Comparison of ENCODE assay signal across 11 cellular contexts in the genomic region with DNA sequence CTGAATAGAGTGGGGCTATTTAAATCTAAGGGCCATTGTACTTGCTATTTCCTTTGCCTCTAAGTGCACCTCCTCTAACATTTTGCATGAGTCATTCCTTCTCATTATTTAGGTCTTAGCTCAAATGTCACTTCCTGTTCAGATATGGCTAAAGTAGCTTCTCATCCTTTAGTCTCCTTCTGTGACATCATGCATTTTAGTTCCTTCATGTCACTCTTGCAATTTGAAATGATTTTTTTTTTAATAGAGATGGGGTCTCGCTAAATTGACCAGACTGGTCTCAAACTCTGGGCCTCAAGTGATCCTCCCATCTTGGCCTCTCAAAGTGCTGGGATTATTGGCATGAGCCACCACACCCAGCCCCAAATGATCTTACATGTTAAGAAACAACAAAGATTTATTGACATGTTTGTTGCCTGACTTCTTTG. TPM values are rescaled to one million over a fixed set of nuclear protein-coding genes. Genes with fewer than 3 reads are reported as not detected.
A peak's percentile ranks its signal among the peaks of the same experiment; 100 is the strongest.
DNase-seq lines count a peak whose midpoint lies in the region; ATAC-seq, FAIRE-seq and TF ChIP-seq lines count a peak whose summit lies in the region.
"Had no signal": no experiment of that assay in that cellular context is flagged by ENCODE, and none has a peak within 500 bp of the region (broad histone marks: within the 10 kb centered on the region; RNA-seq: fewer than 3 reads in every experiment).

No MANE protein-coding gene starts in this region.

- no peak for DNase-seq in CD8-positive, alpha-beta T cell
- peak; percentile 43 for DNase-seq in RCC 7860 (ENCODE audit: low spot score)
- DNase-seq in NCI-H2171 (lab: John Stamatoyannopoulos, UW), result no peak
- DNase-seq in glomerular visceral epithelial cell (ENCODE audit: extremely low spot score), result no peak
- no peak for DNase-seq in glutamatergic neuron
- DNase-seq: colonic mucosa, COR-L47, Right ventricle myocardium superior had no signal

- H3K4me1 ChIP-seq in CD8-positive, alpha-beta T cell (ENCODE audit: insufficient read depth, low read length), result no peaks in the 10 kb centered on the region
- H3K4me1 ChIP-seq: colonic mucosa had no signal

- POLR2A ChIA-PET in CD8-positive, alpha-beta T cell (lab: Charles Lee), result no interaction called here

- no peaks in the 10 kb centered on the region for H3K36me3 ChIP-seq in CD8-positive, alpha-beta T cell (ENCODE audit: insufficient read depth, low read length)
- H3K36me3 ChIP-seq: colonic mucosa had no signal

- H3K9me3 Mint-ChIP-seq in CD8-positive, alpha-beta T cell, result no peaks in the 10 kb centered on the region
- no peaks in the 10 kb centered on the region for H3K9me3 Mint-ChIP-seq in glutamatergic neuron (ENCODE audit: unreplicated experiment)

- H3K27ac Mint-ChIP-seq in CD8-positive, alpha-beta T cell, result no peak overlapping the region
- no peak overlapping the region for H3K27ac Mint-ChIP-seq in glutamatergic neuron (ENCODE audit: unreplicated experiment)

- intact Hi-C loops in CD8-positive, alpha-beta T cell (cut with DNase I, micrococcal nuclease), result no loop called here

- H3K27me3 ChIP-seq in CD8-positive, alpha-beta T cell (ENCODE audit: insufficient read depth, low read length), result no peaks in the 10 kb centered on the region
- H3K27me3 ChIP-seq: colonic mucosa had no signal

- TF ChIP-seq CTCF in CD8-positive, alpha-beta T cell (IDR thresholded peaks at IDR 0.05), result no peak
- no peak for TF ChIP-seq CTCF in glutamatergic neuron (IDR thresholded peaks at IDR 0.05; ENCODE audit: partially characterized antibody, unreplicated experiment)

- no peaks in the 10 kb centered on the region for H3K27me3 Mint-ChIP-seq in CD8-positive, alpha-beta T cell (ENCODE audit: low read depth)
- peaks cover 2% of the 10 kb centered on the region for H3K27me3 Mint-ChIP-seq in glutamatergic neuron (ENCODE audit: unreplicated experiment)

- no peaks in the 10 kb centered on the region for H3K36me3 Mint-ChIP-seq in CD8-positive, alpha-beta T cell
- H3K36me3 Mint-ChIP-seq in glutamatergic neuron (ENCODE audit: unreplicated experiment), result peaks cover 5% of the 10 kb centered on the region

- H3K4me1 Mint-ChIP-seq in CD8-positive, alpha-beta T cell (ENCODE audit: low read depth), result peaks cover 13% of the 10 kb centered on the region
- no peaks in the 10 kb centered on the region for H3K4me1 Mint-ChIP-seq in glutamatergic neuron (ENCODE audit: low read depth, unreplicated experiment)

- peak; percentile 52 for ATAC-seq in CD8-positive, alpha-beta T cell
- peak; percentile 47 for ATAC-seq in HG02870 (IDR thresholded peaks at IDR 0.05; ENCODE audit: unreplicated experiment)
- ATAC-seq in esophagus mucosa, result peak; percentile 67
- ATAC-seq in GM18867 (IDR thresholded peaks at IDR 0.05; ENCODE audit: unreplicated experiment), result no peak

- no peak overlapping the region for H3K4me3 ChIP-seq in CD8-positive, alpha-beta T cell (ENCODE audit: low read depth, low read length)
- H3K4me3 ChIP-seq: colonic mucosa had no signal

- CTCF ChIA-PET in CD8-positive, alpha-beta T cell (lab: Charles Lee), result no interaction called here

- no peak overlapping the region for H3K4me3 Mint-ChIP-seq in CD8-positive, alpha-beta T cell
- H3K4me3 Mint-ChIP-seq in glutamatergic neuron (ENCODE audit: unreplicated experiment), result no peak overlapping the region

- H3K9me3 ChIP-seq in CD8-positive, alpha-beta T cell (ENCODE audit: low read length), result no peaks in the 10 kb centered on the region
- H3K9me3 ChIP-seq: colonic mucosa had no signal

- no peak overlapping the region for H3K27ac ChIP-seq in CD8-positive, alpha-beta T cell (ENCODE audit: low read depth, low read length)
- H3K27ac ChIP-seq: colonic mucosa had no signal

- no peak for FAIRE-seq in RCC 7860 (lab: Jason Lieb, UNC)

RNA-seq across cellular contexts. Expression of gene TBX19, which starts 6.6 kb away (rescaled TPM):
- under 1 TPM; 0.69 to 0.76 TPM for total RNA-seq in CD8-positive, alpha-beta T cell
- total RNA-seq in esophagus mucosa (0.60 TPM), glutamatergic neuron (ENCODE audit: unreplicated experiment) (0.78 TPM)
